12 cellular contexts compared by ENCODE assay signal in genomic region chr1:1361233-1361981, GRCh38. TPM values are rescaled to one million over a fixed set of nuclear protein-coding genes. Genes with fewer than 3 reads are reported as not detected.
DNase-seq lines count a peak whose midpoint lies in the region; ATAC-seq and TF ChIP-seq lines count a peak whose summit lies in the region.
"Had no signal": no experiment of that assay in that cellular context is flagged by ENCODE, and none has a peak within 500 bp of the region (broad histone marks: within the 10 kb centered on the region; RNA-seq: fewer than 3 reads in every experiment).

No MANE protein-coding gene starts in this region.

- H3K36me3 ChIP-seq in BE2C, result no peaks in the 10 kb centered on the region
- no peaks in the 10 kb centered on the region for H3K36me3 ChIP-seq in adipocyte (ENCODE audit: control insufficient read depth, insufficient read depth, low read length, severe bottlenecking)
- H3K36me3 ChIP-seq in right atrium auricular region, result no peaks in the 10 kb centered on the region
- H3K36me3 ChIP-seq: thyroid gland had no signal

- ATAC-seq in HG03108 (IDR thresholded peaks at IDR 0.05; ENCODE audit: unreplicated experiment), result no peak
- no peak for ATAC-seq in activated naive CD8-positive, alpha-beta T cell treated with anti-CD3 and anti-CD28 coated beads, Interleukin-2, amount 50 U/mL, for 24 hours

- no peaks in the 10 kb centered on the region for H3K36me3 Mint-ChIP-seq in activated naive CD8-positive, alpha-beta T cell treated with anti-CD3 and anti-CD28 coated beads, Interleukin-2, amount 50 U/mL, for 24 hours (ENCODE audit: low read depth)

- peaks cover 10% of the 10 kb centered on the region for H3K4me1 ChIP-seq in BE2C
- H3K4me1 ChIP-seq in adipocyte (ENCODE audit: control insufficient read depth, insufficient read depth, low read length), result peaks cover 35% of the 10 kb centered on the region
- H3K4me1 ChIP-seq in right atrium auricular region, result peaks cover 0 to 46% of the 10 kb centered on the region in 2 donors
- H3K4me1 ChIP-seq: parathyroid adenoma had no signal

- peak overlapping the region; percentile 32 to 88 for H3K27ac ChIP-seq in right atrium auricular region
- H3K27ac ChIP-seq: parathyroid adenoma had no signal

- no peaks in the 10 kb centered on the region for H3K9me3 Mint-ChIP-seq in activated naive CD8-positive, alpha-beta T cell treated with anti-CD3 and anti-CD28 coated beads, Interleukin-2, amount 50 U/mL, for 24 hours
- H3K9me3 Mint-ChIP-seq: activated T-helper 1 cell treated with anti-CD3 and anti-CD28 coated beads, Interleukin-12 subunit alpha, Interleukin-12 subunit beta, Interleukin-2, Interleukin-4 antibody, amounts not matched to agents 30 ng/mL and 10 ng/mL and 1 ng/mL, durations not matched to agents 14 hours and 24 hours and 36 hours had no signal

- DNase-seq in BE2C, result peak; percentile 10
- peak; percentile 41 for DNase-seq in adipocyte (ENCODE audit: low read depth)
- no peak for DNase-seq in right atrium auricular region (ENCODE audit: low spot score)
- peak; percentile 26 for DNase-seq in retina
- no peak for DNase-seq in germinal center (ENCODE audit: low spot score)
- DNase-seq in activated CD4-positive, alpha-beta T cell treated with anti-CD3 and anti-CD28 coated beads for 4 hours, result no peak
- no peak for DNase-seq in activated naive CD8-positive, alpha-beta T cell treated with anti-CD3 and anti-CD28 coated beads, Interleukin-2, amount 50 U/mL, for 24 hours

- no peaks in the 10 kb centered on the region for H3K9me3 ChIP-seq in BE2C
- H3K9me3 ChIP-seq in adipocyte (ENCODE audit: control insufficient read depth, low read length), result no peaks in the 10 kb centered on the region
- H3K9me3 ChIP-seq in right atrium auricular region, result no peaks in the 10 kb centered on the region
- H3K9me3 ChIP-seq: thyroid gland had no signal

- H3K4me3 ChIP-seq in BE2C (ENCODE audit: low read depth, low read length) (no peak overlapping the region), adipocyte (ENCODE audit: low read length) (peak overlapping the region; percentile 68), right atrium auricular region (no peak overlapping the region)
- H3K4me3 ChIP-seq: thyroid gland had no signal

- H3K27me3 ChIP-seq in BE2C (no peaks in the 10 kb centered on the region), adipocyte (replicated peaks; ENCODE audit: control insufficient read depth, insufficient read depth, low read length) (no peaks in the 10 kb centered on the region), right atrium auricular region (no peaks in the 10 kb centered on the region)
- H3K27me3 ChIP-seq: thyroid gland had no signal

- peaks cover 3% of the 10 kb centered on the region for H3K27me3 Mint-ChIP-seq in activated naive CD8-positive, alpha-beta T cell treated with anti-CD3 and anti-CD28 coated beads, Interleukin-2, amount 50 U/mL, for 24 hours

- no peak for TF ChIP-seq CTCF in BE2C (IDR thresholded peaks at IDR 0.05; ENCODE audit: low read depth, low read length)
- no peak for TF ChIP-seq CTCF in right atrium auricular region (IDR thresholded peaks at IDR 0.05)

- H3K9ac ChIP-seq in adipocyte (ENCODE audit: low read length), result peak overlapping the region; percentile 89
- H3K9ac ChIP-seq: parathyroid adenoma had no signal

- peaks cover 12% of the 10 kb centered on the region for H3K4me1 Mint-ChIP-seq in activated naive CD8-positive, alpha-beta T cell treated with anti-CD3 and anti-CD28 coated beads, Interleukin-2, amount 50 U/mL, for 24 hours

- H3K27ac Mint-ChIP-seq in activated naive CD8-positive, alpha-beta T cell treated with anti-CD3 and anti-CD28 coated beads, Interleukin-2, amount 50 U/mL, for 24 hours, result no peak overlapping the region
- H3K27ac Mint-ChIP-seq: activated T-helper 1 cell treated with anti-CD3 and anti-CD28 coated beads, Interleukin-12 subunit alpha, Interleukin-12 subunit beta, Interleukin-2, Interleukin-4 antibody, amounts not matched to agents 30 ng/mL and 10 ng/mL and 1 ng/mL, durations not matched to agents 14 hours and 24 hours and 36 hours had no signal

- H3K4me3 Mint-ChIP-seq in activated naive CD8-positive, alpha-beta T cell treated with anti-CD3 and anti-CD28 coated beads, Interleukin-2, amount 50 U/mL, for 24 hours, result no peak overlapping the region
- H3K4me3 Mint-ChIP-seq: activated T-helper 1 cell treated with anti-CD3 and anti-CD28 coated beads, Interleukin-12 subunit alpha, Interleukin-12 subunit beta, Interleukin-2, Interleukin-4 antibody, amounts not matched to agents 30 ng/mL and 10 ng/mL and 1 ng/mL, durations not matched to agents 14 hours and 24 hours and 36 hours had no signal

RNA-seq across cellular contexts. Expression of gene MXRA8, which starts 3.1 kb away (rescaled TPM):
- 37.5 TPM for polyA plus RNA-seq in BE2C (2012; ENCODE audit: insufficient read depth, insufficient read length, low read depth)
- 10 to 100 TPM; 53.4 to 58.6 TPM for total RNA-seq in right atrium auricular region
- total RNA-seq: SK-MEL-5 had no signal

RNA-seq across cellular contexts. Expression of gene DVL1, which starts 12.2 kb away (rescaled TPM):
- 277 TPM for polyA plus RNA-seq in BE2C (2012; ENCODE audit: insufficient read depth, insufficient read length, low read depth)
- total RNA-seq in right atrium auricular region, result 10 to 100 TPM; 75.0 to 80.2 TPM

RNA-seq across cellular contexts. Expression of gene AURKAIP1, which starts 13.6 kb away (rescaled TPM):
- 640 TPM for polyA plus RNA-seq in BE2C (2012; ENCODE audit: insufficient read depth, insufficient read length, low read depth)
- total RNA-seq in right atrium auricular region, result 100 to 1,000 TPM; 155 to 159 TPM

RNA-seq across cellular contexts. Expression of gene TAS1R3, which starts 30.3 kb away (rescaled TPM):
- polyA plus RNA-seq in BE2C (2012; ENCODE audit: insufficient read depth, insufficient read length, low read depth), result 8.0 TPM
- under 1 TPM; 0.30 to 0.35 TPM for total RNA-seq in right atrium auricular region
- total RNA-seq: SK-MEL-5 had no signal

RNA-seq across cellular contexts. Expression of gene CPTP, which starts 36.8 kb away (rescaled TPM):
- polyA plus RNA-seq in BE2C (2012; ENCODE audit: insufficient read depth, insufficient read length, low read depth), result 25.3 TPM
- total RNA-seq in right atrium auricular region, result 10 to 100 TPM; 35.6 to 64.1 TPM

Comparison
In these comparisons a context has a peak if more than half of its experiments do, and no peak if none do; other contexts are left out.
1. DNase-seq: peak in BE2C (single experiment), adipocyte (single experiment) and retina (single experiment); none in right atrium auricular region (single experiment), germinal center (single experiment), activated CD4-positive, alpha-beta T cell treated with anti-CD3 and anti-CD28 coated beads for 4 hours (0 of 2) and activated naive CD8-positive, alpha-beta T cell treated with anti-CD3 and anti-CD28 coated beads, Interleukin-2, amount 50 U/mL, for 24 hours (single experiment).